Comparison of ENCODE assay signal across 18 cellular contexts in the genomic region with DNA sequence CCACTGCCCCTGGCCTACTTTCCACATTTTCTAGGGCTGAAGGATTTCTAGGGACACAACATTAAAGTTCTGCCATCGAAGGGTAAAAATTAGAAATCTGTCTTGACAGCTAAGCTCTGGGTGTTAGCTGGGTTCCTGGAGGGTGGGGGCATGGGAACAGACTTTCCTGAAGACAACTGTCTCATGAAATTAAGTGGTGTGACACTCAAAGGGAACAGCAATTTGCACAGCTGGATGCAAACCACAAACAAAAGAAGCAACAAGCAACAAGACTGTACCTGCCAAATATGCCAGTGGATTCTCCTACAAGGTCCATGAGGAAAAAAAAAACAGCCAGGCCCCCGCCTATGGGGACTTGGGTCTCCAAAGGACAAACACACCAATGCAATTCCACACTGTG. TPM values are rescaled to one million over a fixed set of nuclear protein-coding genes. Genes with fewer than 3 reads are reported as not detected.
DNase-seq lines count a peak whose midpoint lies in the region; ATAC-seq and TF ChIP-seq lines count a peak whose summit lies in the region.
"Had no signal": no experiment of that assay in that cellular context is flagged by ENCODE, and none has a peak within 500 bp of the region (broad histone marks: within the 10 kb centered on the region; RNA-seq: fewer than 3 reads in every experiment).

No MANE protein-coding gene starts in this region.

- POLR2A ChIA-PET in A673 (lab: Charles Lee; ENCODE audit: low non-redundant PET): no interaction called here

- peak overlapping the region; percentile 33 for H3K4me2 ChIP-seq in BLaER1

- no peak overlapping the region for H3K4me3 Mint-ChIP-seq in nephron progenitor cell
- H3K4me3 Mint-ChIP-seq: CD14-positive monocyte; CD4-positive, alpha-beta memory T cell; H9 had no signal

- intact Hi-C loops in A673 (cut with micrococcal nuclease; ENCODE audit: unreplicated experiment): no loop called here

- no peaks in the 10 kb centered on the region for H4K20me1 ChIP-seq in BLaER1

- CTCF ChIA-PET in A673 (lab: Charles Lee): no interaction called here

- H3K27ac ChIP-seq in A673 (ENCODE audit: low read depth, low read length, poor library complexity, severe bottlenecking) (no peak overlapping the region), BLaER1 (no peak overlapping the region), KOPT-K1 (ENCODE audit: low read depth, low read length, poor library complexity, severe bottlenecking) (peak overlapping the region; percentile 47)
- H3K27ac ChIP-seq: HL-60 had no signal

- TF ChIP-seq CTCF in A673 (conservative IDR thresholded peaks at IDR 0.05; ENCODE audit: low read depth, low read length): no peak
- TF ChIP-seq CTCF in nephron progenitor cell (IDR thresholded peaks at IDR 0.05): no peak

- H3K9ac ChIP-seq in BLaER1: no peak overlapping the region

- no peaks in the 10 kb centered on the region for H3K9me3 Mint-ChIP-seq in nephron progenitor cell
- H3K9me3 Mint-ChIP-seq: CD14-positive monocyte, H9 had no signal

- H3K27me3 ChIP-seq in A673 (replicated peaks; ENCODE audit: insufficient read depth, low read depth, low read length, poor library complexity): no peaks in the 10 kb centered on the region
- H3K27me3 ChIP-seq in BLaER1: no peaks in the 10 kb centered on the region

- H3K9me3 ChIP-seq in A673 (ENCODE audit: low read depth, low read length, poor library complexity, severe bottlenecking): no peaks in the 10 kb centered on the region
- no peaks in the 10 kb centered on the region for H3K9me3 ChIP-seq in BLaER1
- H3K9me3 ChIP-seq in KOPT-K1 (ENCODE audit: insufficient read depth, low read length, poor library complexity, severe bottlenecking): no peaks in the 10 kb centered on the region

- H3K4me1 ChIP-seq in A673 (ENCODE audit: insufficient read depth, low read length, poor library complexity, severe bottlenecking) (peaks cover 13% of the 10 kb centered on the region), BLaER1 (peaks cover 42% of the 10 kb centered on the region)

- peaks cover 41% of the 10 kb centered on the region for H3K4me1 Mint-ChIP-seq in nephron progenitor cell
- H3K4me1 Mint-ChIP-seq: CD4-positive, alpha-beta memory T cell had no signal

- DNase-seq in A673 (ENCODE audit: low spot score) (peak; percentile 89), nephron progenitor cell (no peak), NCI-H1048 (lab: John Stamatoyannopoulos, UW) (no peak), amygdala (lab: John Stamatoyannopoulos, UW) (no peak)
- DNase-seq: AML-193; Calu3; CD4-positive, alpha-beta memory T cell; DMS79 treated with DMSO at 0.1 percent for 48 hours; EL; H9 had no signal

- peaks cover 90% of the 10 kb centered on the region for H3K36me3 Mint-ChIP-seq in nephron progenitor cell (ENCODE audit: low read depth)
- H3K36me3 Mint-ChIP-seq: CD14-positive monocyte; CD4-positive, alpha-beta memory T cell had no signal

- no peaks in the 10 kb centered on the region for H3K36me3 ChIP-seq in A673 (ENCODE audit: insufficient read depth, low read length, poor library complexity, severe bottlenecking)
- no peaks in the 10 kb centered on the region for H3K36me3 ChIP-seq in BLaER1
- no peaks in the 10 kb centered on the region for H3K36me3 ChIP-seq in KOPT-K1 (ENCODE audit: insufficient read depth, low read length)

- peak overlapping the region; percentile 66 for H3K27ac Mint-ChIP-seq in nephron progenitor cell
- H3K27ac Mint-ChIP-seq: CD14-positive monocyte; CD4-positive, alpha-beta memory T cell; H9 had no signal

- BruUV-seq in A673 (replicated peaks; lab: Mats Ljungman, UMichigan): no TSS peak

- no peak overlapping the region for H3K4me3 ChIP-seq in A673 (ENCODE audit: low read depth, low read length, poor library complexity, severe bottlenecking)
- H3K4me3 ChIP-seq in BLaER1: no peak overlapping the region
- H3K4me3 ChIP-seq: GM12878 had no signal

- ATAC-seq in GM19328 (IDR thresholded peaks at IDR 0.05; ENCODE audit: unreplicated experiment): no peak
- ATAC-seq in HG03469 (IDR thresholded peaks at IDR 0.05; ENCODE audit: unreplicated experiment): no peak
- ATAC-seq: GM12878 had no signal

- peaks cover 12% of the 10 kb centered on the region for H3K27me3 Mint-ChIP-seq in nephron progenitor cell (ENCODE audit: low read depth, poor library complexity)

RNA-seq across cellular contexts. Expression of a gene that starts 32.5 kb away (rescaled TPM):
- 8.6 and 10.4 TPM in 2 replicates for total RNA-seq in A673 (2021)
- total RNA-seq: Calu3; CD4-positive, alpha-beta memory T cell; G401; GM12878 had no signal
